Comparison of ENCODE assay signal across 1 cellular context in genomic region chr19:6415592-6416190, GRCh38.
TF ChIP-seq lines count a peak whose summit lies in the region.

No MANE protein-coding gene starts in this region.

TF ChIP-seq in K562, 482 proteins besides CTCF, POLR2A, EP300 and RAD21:
- TF ChIP-seq RBFOX2 (IDR thresholded peaks at IDR 0.05; ENCODE audit: low read depth, low read length) (peak; percentile 15; the same call in 1 of the 2 replicates), NELFE (IDR thresholded peaks at IDR 0.05; ENCODE audit: insufficient read depth, insufficient read length) (no peak), RBM22 (IDR thresholded peaks at IDR 0.05; ENCODE audit: low read depth, low read length, poor library complexity, severe bottlenecking) (peak; percentile 17)
- TF ChIP-seq, protein P1, sequence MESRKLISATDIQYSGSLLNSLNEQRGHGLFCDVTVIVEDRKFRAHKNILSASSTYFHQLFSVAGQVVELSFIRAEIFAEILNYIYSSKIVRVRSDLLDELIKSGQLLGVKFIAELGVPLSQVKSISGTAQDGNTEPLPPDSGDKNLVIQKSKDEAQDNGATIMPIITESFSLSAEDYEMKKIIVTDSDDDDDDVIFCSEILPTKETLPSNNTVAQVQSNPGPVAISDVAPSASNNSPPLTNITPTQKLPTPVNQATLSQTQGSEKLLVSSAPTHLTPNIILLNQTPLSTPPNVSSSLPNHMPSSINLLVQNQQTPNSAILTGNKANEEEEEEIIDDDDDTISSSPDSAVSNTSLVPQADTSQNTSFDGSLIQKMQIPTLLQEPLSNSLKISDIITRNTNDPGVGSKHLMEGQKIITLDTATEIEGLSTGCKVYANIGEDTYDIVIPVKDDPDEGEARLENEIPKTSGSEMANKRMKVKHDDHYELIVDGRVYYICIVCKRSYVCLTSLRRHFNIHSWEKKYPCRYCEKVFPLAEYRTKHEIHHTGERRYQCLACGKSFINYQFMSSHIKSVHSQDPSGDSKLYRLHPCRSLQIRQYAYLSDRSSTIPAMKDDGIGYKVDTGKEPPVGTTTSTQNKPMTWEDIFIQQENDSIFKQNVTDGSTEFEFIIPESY (CRISPR knock-in tag; IDR thresholded peaks at IDR 0.05) = 0 out of 2 replicates have a peak, but pooled peaks have one; percentile 40
